ENCODE assay signal across 1 cellular context in the genomic region with DNA sequence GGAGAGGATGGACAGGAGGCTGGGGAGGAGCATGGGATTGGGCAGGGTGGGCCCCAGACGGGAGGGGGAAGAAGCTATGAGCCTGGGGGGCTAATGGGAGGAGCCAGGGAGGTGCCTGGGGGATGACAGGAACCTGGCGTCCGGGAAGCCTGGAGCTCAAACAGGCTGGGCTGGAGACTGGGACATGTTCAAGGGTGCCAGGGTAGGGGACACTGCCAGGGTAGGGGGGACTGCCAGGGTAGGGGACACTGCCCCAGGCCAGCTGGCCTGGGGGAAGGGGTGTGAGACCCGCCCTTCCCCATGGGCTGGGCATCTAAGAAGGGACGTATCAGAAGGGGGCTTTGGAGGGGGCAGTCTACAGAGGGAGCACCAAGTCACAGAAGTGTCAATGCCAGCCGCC.
TF ChIP-seq lines count a peak whose summit lies in the region.

No MANE protein-coding gene starts in this region.

TF ChIP-seq in HepG2, 621 proteins besides CTCF, POLR2A, EP300 and RAD21:
- TF ChIP-seq JUND (CRISPR knock-in tag; IDR thresholded peaks at IDR 0.05) (no peak), ZNF296 (CRISPR knock-in tag; conservative IDR thresholded peaks at IDR 0.05) (no peak), ZFP62 (CRISPR knock-in tag; IDR thresholded peaks at IDR 0.05) (no peak), RBM22 (optimal IDR thresholded peaks at IDR 0.05; ENCODE audit: low read length) (no peak), RELA (CRISPR knock-in tag; IDR thresholded peaks at IDR 0.05) (no peak), POGZ (CRISPR knock-in tag; IDR thresholded peaks at IDR 0.05) (no peak), SUZ12 (IDR thresholded peaks at IDR 0.05; ENCODE audit: low read depth, low read length) (no peak), MAZ (IDR thresholded peaks at IDR 0.05; ENCODE audit: borderline replicate concordance, low read depth, low read length) (no peak), MAZ (CRISPR knock-in tag; IDR thresholded peaks at IDR 0.05; ENCODE audit: low read depth) (no peak), ZNF383 (CRISPR knock-in tag; IDR thresholded peaks at IDR 0.05; ENCODE audit: borderline replicate concordance) (no peak), ZNF629 (CRISPR knock-in tag; conservative IDR thresholded peaks at IDR 0.05) (no peak)
- TF ChIP-seq, protein P1, sequence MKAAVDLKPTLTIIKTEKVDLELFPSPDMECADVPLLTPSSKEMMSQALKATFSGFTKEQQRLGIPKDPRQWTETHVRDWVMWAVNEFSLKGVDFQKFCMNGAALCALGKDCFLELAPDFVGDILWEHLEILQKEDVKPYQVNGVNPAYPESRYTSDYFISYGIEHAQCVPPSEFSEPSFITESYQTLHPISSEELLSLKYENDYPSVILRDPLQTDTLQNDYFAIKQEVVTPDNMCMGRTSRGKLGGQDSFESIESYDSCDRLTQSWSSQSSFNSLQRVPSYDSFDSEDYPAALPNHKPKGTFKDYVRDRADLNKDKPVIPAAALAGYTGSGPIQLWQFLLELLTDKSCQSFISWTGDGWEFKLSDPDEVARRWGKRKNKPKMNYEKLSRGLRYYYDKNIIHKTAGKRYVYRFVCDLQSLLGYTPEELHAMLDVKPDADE (CRISPR knock-in tag; IDR thresholded peaks at IDR 0.05) = no peak
- TF ChIP-seq, protein P2, sequence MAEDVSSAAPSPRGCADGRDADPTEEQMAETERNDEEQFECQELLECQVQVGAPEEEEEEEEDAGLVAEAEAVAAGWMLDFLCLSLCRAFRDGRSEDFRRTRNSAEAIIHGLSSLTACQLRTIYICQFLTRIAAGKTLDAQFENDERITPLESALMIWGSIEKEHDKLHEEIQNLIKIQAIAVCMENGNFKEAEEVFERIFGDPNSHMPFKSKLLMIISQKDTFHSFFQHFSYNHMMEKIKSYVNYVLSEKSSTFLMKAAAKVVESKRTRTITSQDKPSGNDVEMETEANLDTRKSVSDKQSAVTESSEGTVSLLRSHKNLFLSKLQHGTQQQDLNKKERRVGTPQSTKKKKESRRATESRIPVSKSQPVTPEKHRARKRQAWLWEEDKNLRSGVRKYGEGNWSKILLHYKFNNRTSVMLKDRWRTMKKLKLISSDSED (CRISPR knock-in tag; IDR thresholded peaks at IDR 0.05) = no peak
- TF ChIP-seq, protein P3, sequence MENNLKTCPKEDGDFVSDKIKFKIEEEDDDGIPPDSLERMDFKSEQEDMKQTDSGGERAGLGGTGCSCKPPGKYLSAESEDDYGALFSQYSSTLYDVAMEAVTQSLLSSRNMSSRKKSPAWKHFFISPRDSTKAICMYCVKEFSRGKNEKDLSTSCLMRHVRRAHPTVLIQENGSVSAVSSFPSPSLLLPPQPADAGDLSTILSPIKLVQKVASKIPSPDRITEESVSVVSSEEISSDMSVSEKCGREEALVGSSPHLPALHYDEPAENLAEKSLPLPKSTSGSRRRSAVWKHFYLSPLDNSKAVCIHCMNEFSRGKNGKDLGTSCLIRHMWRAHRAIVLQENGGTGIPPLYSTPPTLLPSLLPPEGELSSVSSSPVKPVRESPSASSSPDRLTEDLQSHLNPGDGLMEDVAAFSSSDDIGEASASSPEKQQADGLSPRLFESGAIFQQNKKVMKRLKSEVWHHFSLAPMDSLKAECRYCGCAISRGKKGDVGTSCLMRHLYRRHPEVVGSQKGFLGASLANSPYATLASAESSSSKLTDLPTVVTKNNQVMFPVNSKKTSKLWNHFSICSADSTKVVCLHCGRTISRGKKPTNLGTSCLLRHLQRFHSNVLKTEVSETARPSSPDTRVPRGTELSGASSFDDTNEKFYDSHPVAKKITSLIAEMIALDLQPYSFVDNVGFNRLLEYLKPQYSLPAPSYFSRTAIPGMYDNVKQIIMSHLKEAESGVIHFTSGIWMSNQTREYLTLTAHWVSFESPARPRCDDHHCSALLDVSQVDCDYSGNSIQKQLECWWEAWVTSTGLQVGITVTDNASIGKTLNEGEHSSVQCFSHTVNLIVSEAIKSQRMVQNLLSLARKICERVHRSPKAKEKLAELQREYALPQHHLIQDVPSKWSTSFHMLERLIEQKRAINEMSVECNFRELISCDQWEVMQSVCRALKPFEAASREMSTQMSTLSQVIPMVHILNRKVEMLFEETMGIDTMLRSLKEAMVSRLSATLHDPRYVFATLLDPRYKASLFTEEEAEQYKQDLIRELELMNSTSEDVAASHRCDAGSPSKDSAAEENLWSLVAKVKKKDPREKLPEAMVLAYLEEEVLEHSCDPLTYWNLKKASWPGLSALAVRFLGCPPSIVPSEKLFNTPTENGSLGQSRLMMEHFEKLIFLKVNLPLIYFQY (CRISPR knock-in tag; IDR thresholded peaks at IDR 0.05; ENCODE audit: borderline replicate concordance) = no peak
- TF ChIP-seq, protein P4, sequence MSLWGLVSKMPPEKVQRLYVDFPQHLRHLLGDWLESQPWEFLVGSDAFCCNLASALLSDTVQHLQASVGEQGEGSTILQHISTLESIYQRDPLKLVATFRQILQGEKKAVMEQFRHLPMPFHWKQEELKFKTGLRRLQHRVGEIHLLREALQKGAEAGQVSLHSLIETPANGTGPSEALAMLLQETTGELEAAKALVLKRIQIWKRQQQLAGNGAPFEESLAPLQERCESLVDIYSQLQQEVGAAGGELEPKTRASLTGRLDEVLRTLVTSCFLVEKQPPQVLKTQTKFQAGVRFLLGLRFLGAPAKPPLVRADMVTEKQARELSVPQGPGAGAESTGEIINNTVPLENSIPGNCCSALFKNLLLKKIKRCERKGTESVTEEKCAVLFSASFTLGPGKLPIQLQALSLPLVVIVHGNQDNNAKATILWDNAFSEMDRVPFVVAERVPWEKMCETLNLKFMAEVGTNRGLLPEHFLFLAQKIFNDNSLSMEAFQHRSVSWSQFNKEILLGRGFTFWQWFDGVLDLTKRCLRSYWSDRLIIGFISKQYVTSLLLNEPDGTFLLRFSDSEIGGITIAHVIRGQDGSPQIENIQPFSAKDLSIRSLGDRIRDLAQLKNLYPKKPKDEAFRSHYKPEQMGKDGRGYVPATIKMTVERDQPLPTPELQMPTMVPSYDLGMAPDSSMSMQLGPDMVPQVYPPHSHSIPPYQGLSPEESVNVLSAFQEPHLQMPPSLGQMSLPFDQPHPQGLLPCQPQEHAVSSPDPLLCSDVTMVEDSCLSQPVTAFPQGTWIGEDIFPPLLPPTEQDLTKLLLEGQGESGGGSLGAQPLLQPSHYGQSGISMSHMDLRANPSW (CRISPR knock-in tag; IDR thresholded peaks at IDR 0.05; ENCODE audit: borderline replicate concordance) = no peak
